16 cellular contexts compared by ENCODE assay signal in genomic region chr7:158255156-158255555, GRCh38.
"Had no signal": no experiment of that assay in that cellular context is flagged by ENCODE, and none has a peak within 500 bp of the region (broad histone marks: within the 10 kb centered on the region; RNA-seq: fewer than 3 reads in every experiment).

No MANE protein-coding gene starts in this region.

- H3K27me3 ChIP-seq: upper lobe of right lung had no signal

- H3K36me3 ChIP-seq: left ventricle myocardium inferior, thoracic aorta, upper lobe of right lung had no signal

- H3K4me3 ChIP-seq: left ventricle myocardium inferior, thoracic aorta, upper lobe of right lung had no signal

- ATAC-seq: activated CD8-positive, alpha-beta T cell treated with anti-CD3 and anti-CD28 coated beads for 36 hours; activated naive CD8-positive, alpha-beta T cell treated with anti-CD3 and anti-CD28 coated beads, Interleukin-2, amount 50 U/mL, for 24 hours; activated T-helper 17 cell treated with anti-CD3 and anti-CD28 coated beads, Interleukin-2, amount 50 U/mL, for 72 hours; upper lobe of right lung had no signal

- H3K4me1 ChIP-seq: left ventricle myocardium inferior, upper lobe of right lung had no signal

- DNase-seq: activated CD4-positive, alpha-beta T cell treated with anti-CD3 and anti-CD28 coated beads, Interleukin-2, amount 10 ng/mL, durations not matched to agents 7 days and 5 days; activated CD4-positive, CD25-positive, alpha-beta regulatory T cell treated with anti-CD3 and anti-CD28 coated beads, Interleukin-2, amount 50 U/mL, for 72 hours; activated CD8-positive, alpha-beta T cell treated with anti-CD3 and anti-CD28 coated beads for 36 hours; activated naive CD4-positive, alpha-beta T cell treated with anti-CD3 and anti-CD28 coated beads for 36 hours; activated naive CD8-positive, alpha-beta T cell treated with anti-CD3 and anti-CD28 coated beads, Interleukin-2, amount 50 U/mL, for 24 hours; erythroblast; foreskin fibroblast; left ventricle myocardium inferior; mammary epithelial cell; SK-N-SH; stimulated activated CD4-positive, alpha-beta T cell treated with anti-CD3 and anti-CD28 coated beads, Interleukin-4, amount 100 ng/mL, for 24 hours; stimulated activated naive CD4-positive, alpha-beta T cell treated with Interleukin-2 at 50 U/mL for 16 hours; upper lobe of right lung had no signal

- H3K9me3 ChIP-seq: left ventricle myocardium inferior, thoracic aorta, upper lobe of right lung had no signal

- H3K27ac ChIP-seq: left ventricle myocardium inferior, thoracic aorta, upper lobe of right lung, VCaP had no signal
